2 cellular contexts compared by ENCODE assay signal in genomic region chr18:2916184-2916583, GRCh38.
TF ChIP-seq lines count a peak whose summit lies in the region.

No MANE protein-coding gene starts in this region.

TF ChIP-seq in GM23338, 12 proteins besides CTCF, POLR2A, EP300 and RAD21:
- TF ChIP-seq ZNF114 (CRISPR knock-in tag; IDR thresholded peaks at IDR 0.05) (no peak), CREB1 (CRISPR knock-in tag; IDR thresholded peaks at IDR 0.05; ENCODE audit: low read depth) (peak; percentile 32; the same call in 1 of the 2 replicates), STAT1 (IDR thresholded peaks at IDR 0.05; ENCODE audit: unreplicated experiment) (no peak), NANOG (IDR thresholded peaks at IDR 0.05; ENCODE audit: borderline replicate concordance) (no peak), JUNB (IDR thresholded peaks at IDR 0.05; ENCODE audit: unreplicated experiment) (no peak), POLR2AphosphoS5 (IDR thresholded peaks at IDR 0.05; ENCODE audit: low read depth) (no peak)
- TF ChIP-seq, protein P1, sequence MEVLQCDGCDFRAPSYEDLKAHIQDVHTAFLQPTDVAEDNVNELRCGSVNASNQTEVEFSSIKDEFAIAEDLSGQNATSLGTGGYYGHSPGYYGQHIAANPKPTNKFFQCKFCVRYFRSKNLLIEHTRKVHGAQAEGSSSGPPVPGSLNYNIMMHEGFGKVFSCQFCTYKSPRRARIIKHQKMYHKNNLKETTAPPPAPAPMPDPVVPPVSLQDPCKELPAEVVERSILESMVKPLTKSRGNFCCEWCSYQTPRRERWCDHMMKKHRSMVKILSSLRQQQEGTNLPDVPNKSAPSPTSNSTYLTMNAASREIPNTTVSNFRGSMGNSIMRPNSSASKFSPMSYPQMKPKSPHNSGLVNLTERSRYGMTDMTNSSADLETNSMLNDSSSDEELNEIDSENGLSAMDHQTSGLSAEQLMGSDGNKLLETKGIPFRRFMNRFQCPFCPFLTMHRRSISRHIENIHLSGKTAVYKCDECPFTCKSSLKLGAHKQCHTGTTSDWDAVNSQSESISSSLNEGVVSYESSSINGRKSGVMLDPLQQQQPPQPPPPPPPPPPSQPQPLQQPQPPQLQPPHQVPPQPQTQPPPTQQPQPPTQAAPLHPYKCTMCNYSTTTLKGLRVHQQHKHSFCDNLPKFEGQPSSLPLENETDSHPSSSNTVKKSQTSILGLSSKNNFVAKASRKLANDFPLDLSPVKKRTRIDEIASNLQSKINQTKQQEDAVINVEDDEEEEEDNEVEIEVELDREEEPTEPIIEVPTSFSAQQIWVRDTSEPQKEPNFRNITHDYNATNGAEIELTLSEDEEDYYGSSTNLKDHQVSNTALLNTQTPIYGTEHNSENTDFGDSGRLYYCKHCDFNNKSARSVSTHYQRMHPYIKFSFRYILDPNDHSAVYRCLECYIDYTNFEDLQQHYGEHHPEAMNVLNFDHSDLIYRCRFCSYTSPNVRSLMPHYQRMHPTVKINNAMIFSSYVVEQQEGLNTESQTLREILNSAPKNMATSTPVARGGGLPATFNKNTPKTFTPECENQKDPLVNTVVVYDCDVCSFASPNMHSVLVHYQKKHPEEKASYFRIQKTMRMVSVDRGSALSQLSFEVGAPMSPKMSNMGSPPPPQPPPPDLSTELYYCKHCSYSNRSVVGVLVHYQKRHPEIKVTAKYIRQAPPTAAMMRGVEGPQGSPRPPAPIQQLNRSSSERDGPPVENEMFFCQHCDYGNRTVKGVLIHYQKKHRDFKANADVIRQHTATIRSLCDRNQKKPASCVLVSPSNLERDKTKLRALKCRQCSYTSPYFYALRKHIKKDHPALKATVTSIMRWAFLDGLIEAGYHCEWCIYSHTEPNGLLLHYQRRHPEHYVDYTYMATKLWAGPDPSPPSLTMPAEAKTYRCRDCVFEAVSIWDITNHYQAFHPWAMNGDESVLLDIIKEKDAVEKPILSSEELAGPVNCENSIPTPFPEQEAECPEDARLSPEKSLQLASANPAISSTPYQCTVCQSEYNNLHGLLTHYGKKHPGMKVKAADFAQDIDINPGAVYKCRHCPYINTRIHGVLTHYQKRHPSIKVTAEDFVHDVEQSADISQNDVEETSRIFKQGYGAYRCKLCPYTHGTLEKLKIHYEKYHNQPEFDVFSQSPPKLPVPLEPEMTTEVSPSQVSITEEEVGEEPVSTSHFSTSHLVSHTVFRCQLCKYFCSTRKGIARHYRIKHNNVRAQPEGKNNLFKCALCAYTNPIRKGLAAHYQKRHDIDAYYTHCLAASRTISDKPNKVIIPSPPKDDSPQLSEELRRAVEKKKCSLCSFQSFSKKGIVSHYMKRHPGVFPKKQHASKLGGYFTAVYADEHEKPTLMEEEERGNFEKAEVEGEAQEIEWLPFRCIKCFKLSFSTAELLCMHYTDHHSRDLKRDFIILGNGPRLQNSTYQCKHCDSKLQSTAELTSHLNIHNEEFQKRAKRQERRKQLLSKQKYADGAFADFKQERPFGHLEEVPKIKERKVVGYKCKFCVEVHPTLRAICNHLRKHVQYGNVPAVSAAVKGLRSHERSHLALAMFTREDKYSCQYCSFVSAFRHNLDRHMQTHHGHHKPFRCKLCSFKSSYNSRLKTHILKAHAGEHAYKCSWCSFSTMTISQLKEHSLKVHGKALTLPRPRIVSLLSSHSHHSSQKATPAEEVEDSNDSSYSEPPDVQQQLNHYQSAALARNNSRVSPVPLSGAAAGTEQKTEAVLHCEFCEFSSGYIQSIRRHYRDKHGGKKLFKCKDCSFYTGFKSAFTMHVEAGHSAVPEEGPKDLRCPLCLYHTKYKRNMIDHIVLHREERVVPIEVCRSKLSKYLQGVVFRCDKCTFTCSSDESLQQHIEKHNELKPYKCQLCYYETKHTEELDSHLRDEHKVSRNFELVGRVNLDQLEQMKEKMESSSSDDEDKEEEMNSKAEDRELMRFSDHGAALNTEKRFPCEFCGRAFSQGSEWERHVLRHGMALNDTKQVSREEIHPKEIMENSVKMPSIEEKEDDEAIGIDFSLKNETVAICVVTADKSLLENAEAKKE (CRISPR knock-in tag; IDR thresholded peaks at IDR 0.05): 0 out of 2 replicates have a peak, but pooled peaks have one; percentile 15
- TF ChIP-seq, protein P2, sequence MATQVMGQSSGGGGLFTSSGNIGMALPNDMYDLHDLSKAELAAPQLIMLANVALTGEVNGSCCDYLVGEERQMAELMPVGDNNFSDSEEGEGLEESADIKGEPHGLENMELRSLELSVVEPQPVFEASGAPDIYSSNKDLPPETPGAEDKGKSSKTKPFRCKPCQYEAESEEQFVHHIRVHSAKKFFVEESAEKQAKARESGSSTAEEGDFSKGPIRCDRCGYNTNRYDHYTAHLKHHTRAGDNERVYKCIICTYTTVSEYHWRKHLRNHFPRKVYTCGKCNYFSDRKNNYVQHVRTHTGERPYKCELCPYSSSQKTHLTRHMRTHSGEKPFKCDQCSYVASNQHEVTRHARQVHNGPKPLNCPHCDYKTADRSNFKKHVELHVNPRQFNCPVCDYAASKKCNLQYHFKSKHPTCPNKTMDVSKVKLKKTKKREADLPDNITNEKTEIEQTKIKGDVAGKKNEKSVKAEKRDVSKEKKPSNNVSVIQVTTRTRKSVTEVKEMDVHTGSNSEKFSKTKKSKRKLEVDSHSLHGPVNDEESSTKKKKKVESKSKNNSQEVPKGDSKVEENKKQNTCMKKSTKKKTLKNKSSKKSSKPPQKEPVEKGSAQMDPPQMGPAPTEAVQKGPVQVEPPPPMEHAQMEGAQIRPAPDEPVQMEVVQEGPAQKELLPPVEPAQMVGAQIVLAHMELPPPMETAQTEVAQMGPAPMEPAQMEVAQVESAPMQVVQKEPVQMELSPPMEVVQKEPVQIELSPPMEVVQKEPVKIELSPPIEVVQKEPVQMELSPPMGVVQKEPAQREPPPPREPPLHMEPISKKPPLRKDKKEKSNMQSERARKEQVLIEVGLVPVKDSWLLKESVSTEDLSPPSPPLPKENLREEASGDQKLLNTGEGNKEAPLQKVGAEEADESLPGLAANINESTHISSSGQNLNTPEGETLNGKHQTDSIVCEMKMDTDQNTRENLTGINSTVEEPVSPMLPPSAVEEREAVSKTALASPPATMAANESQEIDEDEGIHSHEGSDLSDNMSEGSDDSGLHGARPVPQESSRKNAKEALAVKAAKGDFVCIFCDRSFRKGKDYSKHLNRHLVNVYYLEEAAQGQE (IDR thresholded peaks at IDR 0.05; ENCODE audit: unreplicated experiment): no peak

TF ChIP-seq in K562, 482 proteins besides CTCF, POLR2A, EP300 and RAD21:
- TF ChIP-seq YBX1 (IDR thresholded peaks at IDR 0.05) (no peak), MYC (IDR thresholded peaks at IDR 0.05; ENCODE audit: low read depth, low read length) (no peak), MYC (CRISPR knock-in tag; IDR thresholded peaks at IDR 0.05; ENCODE audit: borderline replicate concordance, low read depth) (no peak), HDAC8 (tag; IDR thresholded peaks at IDR 0.05) (no peak), ZBED1 (IDR thresholded peaks at IDR 0.05) (no peak), NCOA6 (IDR thresholded peaks at IDR 0.05) (no peak), ZNF124 (CRISPR knock-in tag; IDR thresholded peaks at IDR 0.05) (no peak), ZNF707 (CRISPR knock-in tag; conservative IDR thresholded peaks at IDR 0.05) (no peak), TAF15 (IDR thresholded peaks at IDR 0.05; ENCODE audit: low read depth, low read length) (no peak)
- TF ChIP-seq, protein P3, sequence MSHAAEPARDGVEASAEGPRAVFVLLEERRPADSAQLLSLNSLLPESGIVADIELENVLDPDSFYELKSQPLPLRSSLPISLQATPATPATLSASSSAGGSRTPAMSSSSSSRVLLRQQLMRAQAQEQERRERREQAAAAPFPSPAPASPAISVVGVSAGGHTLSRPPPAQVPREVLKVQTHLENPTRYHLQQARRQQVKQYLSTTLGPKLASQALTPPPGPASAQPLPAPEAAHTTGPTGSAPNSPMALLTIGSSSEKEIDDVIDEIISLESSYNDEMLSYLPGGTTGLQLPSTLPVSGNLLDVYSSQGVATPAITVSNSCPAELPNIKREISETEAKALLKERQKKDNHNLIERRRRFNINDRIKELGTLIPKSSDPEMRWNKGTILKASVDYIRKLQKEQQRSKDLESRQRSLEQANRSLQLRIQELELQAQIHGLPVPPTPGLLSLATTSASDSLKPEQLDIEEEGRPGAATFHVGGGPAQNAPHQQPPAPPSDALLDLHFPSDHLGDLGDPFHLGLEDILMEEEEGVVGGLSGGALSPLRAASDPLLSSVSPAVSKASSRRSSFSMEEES (CRISPR knock-in tag; IDR thresholded peaks at IDR 0.05): no peak
